In the genomic region with DNA sequence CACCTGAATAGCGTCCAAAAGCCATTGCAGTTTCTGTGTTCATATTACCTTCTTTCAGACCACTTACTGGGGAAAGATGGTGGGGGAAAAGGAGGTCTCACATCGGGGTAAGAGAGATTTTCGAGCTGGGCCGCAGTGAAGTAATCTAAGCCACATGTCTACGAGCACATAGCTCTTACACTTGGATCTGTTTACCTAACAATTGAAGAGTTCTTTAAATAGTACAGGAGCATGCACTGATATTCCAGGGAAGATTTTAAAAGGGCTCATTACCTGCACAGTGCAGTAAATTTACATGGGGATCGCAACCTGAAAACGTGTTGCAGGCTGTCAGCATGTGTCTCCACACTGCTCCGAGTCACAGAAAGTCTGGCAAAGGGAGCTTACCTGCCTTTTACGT, we compare ENCODE assay signal across 2 cellular contexts.
A peak's percentile ranks its signal among the peaks of the same experiment; 100 is the strongest.
TF ChIP-seq lines count a peak whose summit lies in the region.

No MANE protein-coding gene starts in this region.

TF ChIP-seq in SK-N-SH, 30 proteins besides CTCF, POLR2A, EP300 and RAD21:
- TF ChIP-seq, protein P1, sequence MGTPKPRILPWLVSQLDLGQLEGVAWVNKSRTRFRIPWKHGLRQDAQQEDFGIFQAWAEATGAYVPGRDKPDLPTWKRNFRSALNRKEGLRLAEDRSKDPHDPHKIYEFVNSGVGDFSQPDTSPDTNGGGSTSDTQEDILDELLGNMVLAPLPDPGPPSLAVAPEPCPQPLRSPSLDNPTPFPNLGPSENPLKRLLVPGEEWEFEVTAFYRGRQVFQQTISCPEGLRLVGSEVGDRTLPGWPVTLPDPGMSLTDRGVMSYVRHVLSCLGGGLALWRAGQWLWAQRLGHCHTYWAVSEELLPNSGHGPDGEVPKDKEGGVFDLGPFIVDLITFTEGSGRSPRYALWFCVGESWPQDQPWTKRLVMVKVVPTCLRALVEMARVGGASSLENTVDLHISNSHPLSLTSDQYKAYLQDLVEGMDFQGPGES (IDR thresholded peaks at IDR 0.05; ENCODE audit: low read depth, low read length): no peak
- TF ChIP-seq FOXJ3 (CRISPR knock-in tag; IDR thresholded peaks at IDR 0.05) (no peak), NRF1 (IDR thresholded peaks at IDR 0.05; ENCODE audit: low read depth, low read length) (no peak), SMC3 (IDR thresholded peaks at IDR 0.05; ENCODE audit: low read depth, low read length) (no peak), EZH2phosphoT487 (IDR thresholded peaks at IDR 0.05; ENCODE audit: borderline replicate concordance, low read depth) (no peak), SIN3A (IDR thresholded peaks at IDR 0.05; ENCODE audit: borderline replicate concordance, low read depth, low read length) (no peak), GATA2 (CRISPR knock-in tag; IDR thresholded peaks at IDR 0.05) (no peak), RFX5 (IDR thresholded peaks at IDR 0.05; ENCODE audit: low read length) (no peak), TEAD4 (IDR thresholded peaks at IDR 0.05; ENCODE audit: borderline replicate concordance, insufficient read depth) (no peak), CHD2 (IDR thresholded peaks at IDR 0.05; ENCODE audit: low read length, partially characterized antibody) (no peak), RXRA (IDR thresholded peaks at IDR 0.05; ENCODE audit: borderline replicate concordance, low read depth) (no peak)
- TF ChIP-seq, protein P2, sequence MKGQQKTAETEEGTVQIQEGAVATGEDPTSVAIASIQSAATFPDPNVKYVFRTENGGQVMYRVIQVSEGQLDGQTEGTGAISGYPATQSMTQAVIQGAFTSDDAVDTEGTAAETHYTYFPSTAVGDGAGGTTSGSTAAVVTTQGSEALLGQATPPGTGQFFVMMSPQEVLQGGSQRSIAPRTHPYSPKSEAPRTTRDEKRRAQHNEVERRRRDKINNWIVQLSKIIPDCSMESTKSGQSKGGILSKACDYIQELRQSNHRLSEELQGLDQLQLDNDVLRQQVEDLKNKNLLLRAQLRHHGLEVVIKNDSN (IDR thresholded peaks at IDR 0.05; ENCODE audit: borderline replicate concordance, low read depth): no peak
- TF ChIP-seq, protein P3, sequence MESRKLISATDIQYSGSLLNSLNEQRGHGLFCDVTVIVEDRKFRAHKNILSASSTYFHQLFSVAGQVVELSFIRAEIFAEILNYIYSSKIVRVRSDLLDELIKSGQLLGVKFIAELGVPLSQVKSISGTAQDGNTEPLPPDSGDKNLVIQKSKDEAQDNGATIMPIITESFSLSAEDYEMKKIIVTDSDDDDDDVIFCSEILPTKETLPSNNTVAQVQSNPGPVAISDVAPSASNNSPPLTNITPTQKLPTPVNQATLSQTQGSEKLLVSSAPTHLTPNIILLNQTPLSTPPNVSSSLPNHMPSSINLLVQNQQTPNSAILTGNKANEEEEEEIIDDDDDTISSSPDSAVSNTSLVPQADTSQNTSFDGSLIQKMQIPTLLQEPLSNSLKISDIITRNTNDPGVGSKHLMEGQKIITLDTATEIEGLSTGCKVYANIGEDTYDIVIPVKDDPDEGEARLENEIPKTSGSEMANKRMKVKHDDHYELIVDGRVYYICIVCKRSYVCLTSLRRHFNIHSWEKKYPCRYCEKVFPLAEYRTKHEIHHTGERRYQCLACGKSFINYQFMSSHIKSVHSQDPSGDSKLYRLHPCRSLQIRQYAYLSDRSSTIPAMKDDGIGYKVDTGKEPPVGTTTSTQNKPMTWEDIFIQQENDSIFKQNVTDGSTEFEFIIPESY (IDR thresholded peaks at IDR 0.05; ENCODE audit: borderline replicate concordance, low read depth): no peak
- TF ChIP-seq, protein P4, sequence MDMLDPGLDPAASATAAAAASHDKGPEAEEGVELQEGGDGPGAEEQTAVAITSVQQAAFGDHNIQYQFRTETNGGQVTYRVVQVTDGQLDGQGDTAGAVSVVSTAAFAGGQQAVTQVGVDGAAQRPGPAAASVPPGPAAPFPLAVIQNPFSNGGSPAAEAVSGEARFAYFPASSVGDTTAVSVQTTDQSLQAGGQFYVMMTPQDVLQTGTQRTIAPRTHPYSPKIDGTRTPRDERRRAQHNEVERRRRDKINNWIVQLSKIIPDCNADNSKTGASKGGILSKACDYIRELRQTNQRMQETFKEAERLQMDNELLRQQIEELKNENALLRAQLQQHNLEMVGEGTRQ (IDR thresholded peaks at IDR 0.05; ENCODE audit: borderline replicate concordance, low read depth, low read length): no peak
- TF ChIP-seq, protein P5, sequence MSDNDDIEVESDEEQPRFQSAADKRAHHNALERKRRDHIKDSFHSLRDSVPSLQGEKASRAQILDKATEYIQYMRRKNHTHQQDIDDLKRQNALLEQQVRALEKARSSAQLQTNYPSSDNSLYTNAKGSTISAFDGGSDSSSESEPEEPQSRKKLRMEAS (IDR thresholded peaks at IDR 0.05; ENCODE audit: low read depth): no peak
- TF ChIP-seq, protein P6, sequence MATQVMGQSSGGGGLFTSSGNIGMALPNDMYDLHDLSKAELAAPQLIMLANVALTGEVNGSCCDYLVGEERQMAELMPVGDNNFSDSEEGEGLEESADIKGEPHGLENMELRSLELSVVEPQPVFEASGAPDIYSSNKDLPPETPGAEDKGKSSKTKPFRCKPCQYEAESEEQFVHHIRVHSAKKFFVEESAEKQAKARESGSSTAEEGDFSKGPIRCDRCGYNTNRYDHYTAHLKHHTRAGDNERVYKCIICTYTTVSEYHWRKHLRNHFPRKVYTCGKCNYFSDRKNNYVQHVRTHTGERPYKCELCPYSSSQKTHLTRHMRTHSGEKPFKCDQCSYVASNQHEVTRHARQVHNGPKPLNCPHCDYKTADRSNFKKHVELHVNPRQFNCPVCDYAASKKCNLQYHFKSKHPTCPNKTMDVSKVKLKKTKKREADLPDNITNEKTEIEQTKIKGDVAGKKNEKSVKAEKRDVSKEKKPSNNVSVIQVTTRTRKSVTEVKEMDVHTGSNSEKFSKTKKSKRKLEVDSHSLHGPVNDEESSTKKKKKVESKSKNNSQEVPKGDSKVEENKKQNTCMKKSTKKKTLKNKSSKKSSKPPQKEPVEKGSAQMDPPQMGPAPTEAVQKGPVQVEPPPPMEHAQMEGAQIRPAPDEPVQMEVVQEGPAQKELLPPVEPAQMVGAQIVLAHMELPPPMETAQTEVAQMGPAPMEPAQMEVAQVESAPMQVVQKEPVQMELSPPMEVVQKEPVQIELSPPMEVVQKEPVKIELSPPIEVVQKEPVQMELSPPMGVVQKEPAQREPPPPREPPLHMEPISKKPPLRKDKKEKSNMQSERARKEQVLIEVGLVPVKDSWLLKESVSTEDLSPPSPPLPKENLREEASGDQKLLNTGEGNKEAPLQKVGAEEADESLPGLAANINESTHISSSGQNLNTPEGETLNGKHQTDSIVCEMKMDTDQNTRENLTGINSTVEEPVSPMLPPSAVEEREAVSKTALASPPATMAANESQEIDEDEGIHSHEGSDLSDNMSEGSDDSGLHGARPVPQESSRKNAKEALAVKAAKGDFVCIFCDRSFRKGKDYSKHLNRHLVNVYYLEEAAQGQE (IDR thresholded peaks at IDR 0.05; ENCODE audit: low read depth, low read length): no peak

TF ChIP-seq in HepG2, 621 proteins besides CTCF, POLR2A, EP300 and RAD21 (continued from another document):
- TF ChIP-seq, protein P7, sequence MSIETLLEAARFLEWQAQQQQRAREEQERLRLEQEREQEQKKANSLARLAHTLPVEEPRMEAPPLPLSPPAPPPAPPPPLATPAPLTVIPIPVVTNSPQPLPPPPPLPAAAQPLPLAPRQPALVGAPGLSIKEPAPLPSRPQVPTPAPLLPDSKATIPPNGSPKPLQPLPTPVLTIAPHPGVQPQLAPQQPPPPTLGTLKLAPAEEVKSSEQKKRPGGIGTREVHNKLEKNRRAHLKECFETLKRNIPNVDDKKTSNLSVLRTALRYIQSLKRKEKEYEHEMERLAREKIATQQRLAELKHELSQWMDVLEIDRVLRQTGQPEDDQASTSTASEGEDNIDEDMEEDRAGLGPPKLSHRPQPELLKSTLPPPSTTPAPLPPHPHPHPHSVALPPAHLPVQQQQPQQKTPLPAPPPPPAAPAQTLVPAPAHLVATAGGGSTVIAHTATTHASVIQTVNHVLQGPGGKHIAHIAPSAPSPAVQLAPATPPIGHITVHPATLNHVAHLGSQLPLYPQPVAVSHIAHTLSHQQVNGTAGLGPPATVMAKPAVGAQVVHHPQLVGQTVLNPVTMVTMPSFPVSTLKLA (IDR thresholded peaks at IDR 0.05): 0 out of 2 replicates have a peak, but pooled peaks have one; percentile 16
TF ChIP-seq in HepG2: peak in this region for 1.
